1 cellular context compared by ENCODE assay signal in genomic region chr7:16975712-16976111, GRCh38.
TF ChIP-seq lines count a peak whose summit lies in the region.

No MANE protein-coding gene starts in this region.

TF ChIP-seq in IMR-90, 13 proteins besides CTCF, POLR2A, EP300 and RAD21 (continued from another document):
- TF ChIP-seq MAZ (IDR thresholded peaks at IDR 0.05; ENCODE audit: borderline replicate concordance, low read depth, low read length): no peak
